ENCODE assay signal across 15 cellular contexts in the genomic region with DNA sequence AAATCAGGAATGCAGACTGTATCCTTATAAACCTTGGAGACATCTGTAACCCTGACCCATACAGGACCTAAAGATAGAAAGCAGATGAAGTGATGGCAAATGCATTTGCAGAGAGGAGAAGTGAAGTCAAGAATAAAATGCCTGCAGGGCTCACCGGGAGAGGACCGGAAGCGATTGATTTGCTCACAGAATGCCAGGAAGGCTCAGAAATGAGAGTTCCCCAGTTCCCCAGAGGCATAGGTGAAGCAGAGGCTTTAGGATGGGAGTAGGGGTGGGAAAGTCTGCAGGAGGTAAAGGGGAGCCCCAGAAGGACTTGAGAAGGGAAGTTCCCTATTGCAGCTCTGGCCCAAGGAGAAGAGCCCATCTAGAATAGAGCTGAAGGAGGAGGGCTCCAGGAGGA.
DNase-seq lines count a peak whose midpoint lies in the region; ATAC-seq and TF ChIP-seq lines count a peak whose summit lies in the region.
"Had no signal": no experiment of that assay in that cellular context is flagged by ENCODE, and none has a peak within 500 bp of the region (broad histone marks: within the 10 kb centered on the region; RNA-seq: fewer than 3 reads in every experiment).

No MANE protein-coding gene starts in this region.

- intact Hi-C loops in Calu3 (cut with micrococcal nuclease; ENCODE audit: unreplicated experiment), result no loop called here

- no peak overlapping the region for H3K4me3 ChIP-seq in Loucy (ENCODE audit: low read length, poor library complexity, severe bottlenecking)
- H3K4me3 ChIP-seq in neutrophil (ENCODE audit: low read depth in 1 of 2, low read length in 1 of 2), result no peak overlapping the region
- H3K4me3 ChIP-seq: HAP-1 had no signal

- H3K36me3 ChIP-seq in Loucy (ENCODE audit: insufficient read depth, low read length), result no peaks in the 10 kb centered on the region
- no peaks in the 10 kb centered on the region for H3K36me3 ChIP-seq in neutrophil
- H3K36me3 ChIP-seq: HAP-1 had no signal

- H4K20me1 ChIP-seq in Loucy (ENCODE audit: insufficient read depth, low read length, poor library complexity, severe bottlenecking), result no peaks in the 10 kb centered on the region

- no peak overlapping the region for H2AFZ ChIP-seq in Loucy (ENCODE audit: low read length)

- H3K4me3 Mint-ChIP-seq in Calu3 (ENCODE audit: low read depth, unreplicated experiment), result peak overlapping the region; percentile 5
- peak overlapping the region; percentile 17 for H3K4me3 Mint-ChIP-seq in central memory CD8-positive, alpha-beta T cell

- H3K27me3 ChIP-seq in Loucy (ENCODE audit: insufficient read depth, low read length, poor library complexity, severe bottlenecking), result no peaks in the 10 kb centered on the region
- H3K27me3 ChIP-seq in neutrophil, result no peaks in the 10 kb centered on the region

- H3K9me2 ChIP-seq in Loucy (replicated peaks; ENCODE audit: low read depth, low read length), result no peaks in the 10 kb centered on the region

- peaks cover under 1% of the 10 kb centered on the region for H3K9me3 Mint-ChIP-seq in Calu3 (ENCODE audit: low read depth, unreplicated experiment)
- H3K9me3 Mint-ChIP-seq in central memory CD8-positive, alpha-beta T cell, result no peaks in the 10 kb centered on the region

- no peak for TF ChIP-seq CTCF in Calu3 (IDR thresholded peaks at IDR 0.05; ENCODE audit: unreplicated experiment)
- TF ChIP-seq CTCF in Loucy (conservative IDR thresholded peaks at IDR 0.05; ENCODE audit: low read length), result no peak
- TF ChIP-seq CTCF in neutrophil (IDR thresholded peaks at IDR 0.05), result no peak

- CTCF ChIA-PET in Calu3 (lab: Charles Lee), result interaction anchor here (1.0 kb wide), 1 partner anchor 17 kb away, joined by 3 read pairs; no protein-coding TSS in a partner anchor

- peaks cover 5% of the 10 kb centered on the region for H3K36me3 Mint-ChIP-seq in Calu3 (ENCODE audit: insufficient read depth, unreplicated experiment)
- H3K36me3 Mint-ChIP-seq in central memory CD8-positive, alpha-beta T cell (ENCODE audit: insufficient read depth), result peaks cover 10% of the 10 kb centered on the region

- H3K27ac Mint-ChIP-seq in Calu3 (ENCODE audit: unreplicated experiment), result no peak overlapping the region
- peak overlapping the region; percentile 96 for H3K27ac Mint-ChIP-seq in central memory CD8-positive, alpha-beta T cell (ENCODE audit: low read depth)

- H3F3A ChIP-seq in Loucy (ENCODE audit: low read depth), result no peaks in the 10 kb centered on the region

- no TSS peak for BruUV-seq in Calu3 (replicated peaks; lab: Mats Ljungman, UMichigan)

- no peak for ATAC-seq in central memory CD8-positive, alpha-beta T cell (replicated peaks; ENCODE audit: extremely low read depth, poor library complexity, severe bottlenecking)
- ATAC-seq: PC-3 had no signal

- peaks cover 68% of the 10 kb centered on the region for H3K79me2 ChIP-seq in Loucy (ENCODE audit: insufficient read depth, low read length)

- no peaks in the 10 kb centered on the region for H3K27me3 Mint-ChIP-seq in Calu3 (ENCODE audit: unreplicated experiment)
- no peaks in the 10 kb centered on the region for H3K27me3 Mint-ChIP-seq in central memory CD8-positive, alpha-beta T cell

- H3K9me3 ChIP-seq in Loucy (ENCODE audit: insufficient read depth, low read depth, low read length) (0 out of 2 replicates have a peak, but pooled peaks cover 3% of the 10 kb centered on the region), neutrophil (no peaks in the 10 kb centered on the region)
- H3K9me3 ChIP-seq: HAP-1 had no signal

- DNase-seq in Calu3, result no peak
- no peak for DNase-seq in central memory CD8-positive, alpha-beta T cell (ENCODE audit: low spot score in 2 of 2)
- DNase-seq in DMS79 (lab: John Stamatoyannopoulos, UW), result no peak
- DNase-seq in activated CD4-positive, CD25-positive, alpha-beta regulatory T cell treated with anti-CD3 and anti-CD28 coated beads, Interleukin-2, amount 50 U/mL, for 72 hours, result no peak
- DNase-seq in ecto neural progenitor cell (ENCODE audit: low spot score), result no peak
- DNase-seq: activated effector memory CD4-positive, alpha-beta T cell treated with anti-CD3 and anti-CD28 coated beads, Interleukin-2, amount 50 U/mL, for 16 hours; COR-L47; head of caudate nucleus; KBM-7; NCI-H510A treated with DMSO at 0.1 percent for 48 hours; PC-3; stimulated activated CD4-positive, alpha-beta T cell treated with anti-CD3 and anti-CD28 coated beads, Interleukin-4, amount 100 ng/mL, for 1 hour had no signal

- H3K4me2 ChIP-seq in Loucy (ENCODE audit: low read depth, low read length, poor library complexity, severe bottlenecking), result no peak overlapping the region

- H3K9ac ChIP-seq in Loucy (ENCODE audit: low read depth, low read length, poor library complexity, severe bottlenecking), result peak overlapping the region; percentile 36

- H3K27ac ChIP-seq in neutrophil, result peak overlapping the region; percentile 83

- peaks cover 62% of the 10 kb centered on the region for H3K4me1 Mint-ChIP-seq in Calu3 (ENCODE audit: low read depth, unreplicated experiment)
- peaks cover 74% of the 10 kb centered on the region for H3K4me1 Mint-ChIP-seq in central memory CD8-positive, alpha-beta T cell

- H3K4me1 ChIP-seq in Loucy (ENCODE audit: insufficient read depth, low read length, poor library complexity, severe bottlenecking) (peaks cover 49% of the 10 kb centered on the region), neutrophil (ENCODE audit: control insufficient read depth in 1 of 2, insufficient read depth in 1 of 2, low read depth in 1 of 2, low read length in 1 of 2) (peaks cover 66 to 74% of the 10 kb centered on the region in 2 experiments)
